Comparison of ENCODE assay signal across 11 cellular contexts in genomic region chr9:112166176-112167140, GRCh38. TPM values are rescaled to one million over a fixed set of nuclear protein-coding genes. Genes with fewer than 3 reads are reported as not detected.
DNase-seq lines count a peak whose midpoint lies in the region; ATAC-seq, FAIRE-seq and TF ChIP-seq lines count a peak whose summit lies in the region.
"Had no signal": no experiment of that assay in that cellular context is flagged by ENCODE, and none has a peak within 500 bp of the region (broad histone marks: within the 10 kb centered on the region; RNA-seq: fewer than 3 reads in every experiment).

No MANE protein-coding gene starts in this region.

- H3K4me1 ChIP-seq in HepG2 (ENCODE audit: insufficient read depth, low read length): peaks cover 80% of the 10 kb centered on the region
- H3K4me1 ChIP-seq in right lobe of liver: no peaks in the 10 kb centered on the region
- peaks cover 0 to 6% of the 10 kb centered on the region in 2 donors for H3K4me1 ChIP-seq in naive thymus-derived CD4-positive, alpha-beta T cell (ENCODE audit: control insufficient read depth in 2 of 2, insufficient read depth in 2 of 2, low read length in 2 of 2)

- peaks cover 52% of the 10 kb centered on the region for H3K79me2 ChIP-seq in HepG2 (ENCODE audit: insufficient read depth, low read length)

- H3K27me3 ChIP-seq in HepG2 (ENCODE audit: control insufficient read depth in 1 of 2, insufficient read depth in 2 of 2, low read length in 2 of 2) (no peaks in the 10 kb centered on the region), right lobe of liver (no peaks in the 10 kb centered on the region)
- no peaks in the 10 kb centered on the region for H3K27me3 ChIP-seq in naive thymus-derived CD4-positive, alpha-beta T cell (ENCODE audit: control insufficient read depth in 2 of 2, insufficient read depth in 2 of 2, low read length in 2 of 2)

- TF ChIP-seq EP300 in HepG2 (IDR thresholded peaks at IDR 0.05; ENCODE audit: low read depth in 2 of 2, low read length in 2 of 2) (no peak), HepG2 (CRISPR knock-in tag; IDR thresholded peaks at IDR 0.05; ENCODE audit: borderline replicate concordance) (no peak)

- TF ChIP-seq RAD21 in HepG2 (CRISPR knock-in tag; IDR thresholded peaks at IDR 0.05): no peak

- H3K4me3 ChIP-seq in HepG2 (replicated peaks in 1 of 3; ENCODE audit: insufficient read depth in 1 of 3, low read depth in 2 of 3, low read length in 3 of 3) (no peak overlapping the region), right lobe of liver (no peak overlapping the region)
- no peak overlapping the region for H3K4me3 ChIP-seq in naive thymus-derived CD4-positive, alpha-beta T cell (ENCODE audit: low read length)

- H3K36me3 ChIP-seq in HepG2 (replicated peaks in 1 of 2; ENCODE audit: control insufficient read depth in 1 of 2, insufficient read depth in 2 of 2, low read length in 2 of 2): 0 out of 5 replicates have a peak, but pooled peaks cover 0 to 2% of the 10 kb centered on the region in 2 experiments
- H3K36me3 ChIP-seq in right lobe of liver: no peaks in the 10 kb centered on the region
- H3K36me3 ChIP-seq in naive thymus-derived CD4-positive, alpha-beta T cell (ENCODE audit: control insufficient read depth in 2 of 3, insufficient read depth in 3 of 3, low read length in 3 of 3): no peaks in the 10 kb centered on the region

- CTCF ChIA-PET in HepG2 (lab: Yijun Ruan, JAX; ENCODE audit: low intra/inter-chr PET ratio, low total read pairs): no interaction called here
- CTCF ChIA-PET in naive thymus-derived CD4-positive, alpha-beta T cell (lab: Charles Lee): interaction anchor here (0.7 kb wide), 1 partner anchor 1174 kb away, joined by 7 read pairs; no protein-coding TSS in a partner anchor

- WGBS in HepG2 (ENCODE audit: low lambda C conversion rate): 66% methylated on average over 11 of the region's 12 CpGs
- 70% methylated on average over 11 of the region's 12 CpGs for WGBS in right lobe of liver (ENCODE audit: insufficient coverage, low coverage, low lambda C conversion rate, missing lambda C conversion rate)

- peak; percentile 39 for TF ChIP-seq CTCF in HepG2 (CRISPR knock-in tag; IDR thresholded peaks at IDR 0.05)
- TF ChIP-seq CTCF in right lobe of liver (IDR thresholded peaks at IDR 0.05): no peak

- H3K9me3 ChIP-seq in HepG2 (ENCODE audit: low read length) (no peaks in the 10 kb centered on the region), right lobe of liver (no peaks in the 10 kb centered on the region)
- H3K9me3 ChIP-seq in naive thymus-derived CD4-positive, alpha-beta T cell (ENCODE audit: control insufficient read depth in 2 of 3, low read length in 3 of 3): no peaks in the 10 kb centered on the region

- in situ Hi-C loops in HepG2 (cut with HindIII; ENCODE audit: extremely low pct_ligation_motif_present, low pct_unique_long_range_greater_than_20kb): no loop called here
- in situ Hi-C loops in KBM-7 (cut with MboI; ENCODE audit: low pct_unique_long_range_greater_than_20kb, low sequenced_read_pairs): no loop called here

- H3K4me3 Mint-ChIP-seq in naive thymus-derived CD4-positive, alpha-beta T cell: no peak overlapping the region

- intact Hi-C loops in HepG2 (cut with micrococcal nuclease; ENCODE audit: unreplicated experiment): loop anchor here (5.0 kb wide), 2 partner anchors 39 to 46 kb away; no protein-coding TSS in a partner anchor
- intact Hi-C loops in right lobe of liver (cut with DNase I): no loop called here
- intact Hi-C loops in naive thymus-derived CD4-positive, alpha-beta T cell (cut with micrococcal nuclease): no loop called here

- peaks cover 0 to 21% (median 3%) of the 10 kb centered on the region in 5 donors for H3K36me3 Mint-ChIP-seq in naive thymus-derived CD4-positive, alpha-beta T cell

- no peaks in the 10 kb centered on the region for H3K9me3 Mint-ChIP-seq in naive thymus-derived CD4-positive, alpha-beta T cell

- H3K27me3 Mint-ChIP-seq in naive thymus-derived CD4-positive, alpha-beta T cell: no peaks in the 10 kb centered on the region

- peaks cover 33 to 53% (median 36%) of the 10 kb centered on the region in 7 donors for H3K4me1 Mint-ChIP-seq in naive thymus-derived CD4-positive, alpha-beta T cell

- POLR2A ChIA-PET in HepG2 (lab: Yijun Ruan, JAX): interaction anchor here (0.9 to 1.2 kb wide), 2 partner anchors 9 to 11 kb away, joined by 3 read pairs; partner anchors contain the start of gene SUSD1
- POLR2A ChIA-PET in naive thymus-derived CD4-positive, alpha-beta T cell (lab: Charles Lee): no interaction called here

- TF ChIP-seq POLR2A in HepG2 (IDR thresholded peaks at IDR 0.05; ENCODE audit: insufficient read depth in 1 of 2, low read depth in 2 of 2, low read length in 2 of 2) (no peak), right lobe of liver (IDR thresholded peaks at IDR 0.05) (no peak)

- no peak overlapping the region for H2AFZ ChIP-seq in HepG2 (ENCODE audit: low read length)

- BruUV-seq in HepG2 (replicated peaks; lab: Mats Ljungman, UMichigan): no TSS peak

- no peak for FAIRE-seq in HepG2 (lab: Jason Lieb, UNC)

- H3K27ac ChIP-seq in HepG2 (ENCODE audit: extremely low read length, insufficient read depth, low read length) (peak overlapping the region; percentile 28), right lobe of liver (no peak overlapping the region)
- no peak overlapping the region for H3K27ac ChIP-seq in naive thymus-derived CD4-positive, alpha-beta T cell (ENCODE audit: low read depth, low read length)
- H3K27ac ChIP-seq: C4-2B, HL-60 had no signal

- peak; percentile 47 for DNase-seq in HepG2 (ENCODE audit: low spot score)
- DNase-seq in right lobe of liver: no peak
- peak; percentile 35 for DNase-seq in cerebellar cortex (ENCODE audit: low spot score)
- peak; percentile 71 for DNase-seq in left kidney (ENCODE audit: low read depth, low spot score)
- DNase-seq in NCI-H774 (lab: John Stamatoyannopoulos, UW): no peak
- no peak for DNase-seq in naive thymus-derived CD4-positive, alpha-beta T cell
- DNase-seq in KBM-7: no peak
- DNase-seq in NCI-H2081 treated with DMSO at 0.1 percent for 48 hours (lab: John Stamatoyannopoulos, UW): no peak
- DNase-seq: amniotic stem cell had no signal

- ATAC-seq in HepG2 (peak; percentile 74), right lobe of liver (no peak)
- ATAC-seq in naive thymus-derived CD4-positive, alpha-beta T cell: no peak

- H3K27ac Mint-ChIP-seq in naive thymus-derived CD4-positive, alpha-beta T cell: peak overlapping the region in 1 of 9 donors; percentile 55

- H3K9ac ChIP-seq in HepG2 (ENCODE audit: insufficient read depth, low read depth, low read length): no peak overlapping the region

- H4K20me1 ChIP-seq in HepG2 (ENCODE audit: insufficient read depth, low read length): no peaks in the 10 kb centered on the region

- peak overlapping the region; percentile 31 for H3K4me2 ChIP-seq in HepG2 (ENCODE audit: low read depth, low read length)

TF ChIP-seq in HepG2, 621 proteins besides CTCF, POLR2A, EP300 and RAD21 (continues in another document):
- TF ChIP-seq ZNF850 (CRISPR knock-in tag; conservative IDR thresholded peaks at IDR 0.05) (no peak), STAG1 (CRISPR knock-in tag; IDR thresholded peaks at IDR 0.05) (peak; percentile 32), ASH2L (IDR thresholded peaks at IDR 0.05; ENCODE audit: insufficient read length, low read depth, low read length) (peak; percentile 22), SNAI1 (CRISPR knock-in tag; IDR thresholded peaks at IDR 0.05; ENCODE audit: borderline replicate concordance) (no peak)
- TF ChIP-seq, protein P1, sequence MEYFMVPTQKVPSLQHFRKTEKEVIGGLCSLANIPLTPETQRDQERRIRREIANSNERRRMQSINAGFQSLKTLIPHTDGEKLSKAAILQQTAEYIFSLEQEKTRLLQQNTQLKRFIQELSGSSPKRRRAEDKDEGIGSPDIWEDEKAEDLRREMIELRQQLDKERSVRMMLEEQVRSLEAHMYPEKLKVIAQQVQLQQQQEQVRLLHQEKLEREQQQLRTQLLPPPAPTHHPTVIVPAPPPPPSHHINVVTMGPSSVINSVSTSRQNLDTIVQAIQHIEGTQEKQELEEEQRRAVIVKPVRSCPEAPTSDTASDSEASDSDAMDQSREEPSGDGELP (IDR thresholded peaks at IDR 0.05; ENCODE audit: borderline replicate concordance, low read depth): peak; percentile 25; the same call in 1 of the 2 replicates

RNA-seq across cellular contexts. Expression of gene SUSD1, which starts 8.6 kb away (rescaled TPM):
- 16.0 and 25.9 TPM in 2 replicates for total RNA-seq in HepG2 (2016; rRNA removed; fragmentation: Illumina TruSeq; extraction: Trizol)
- total RNA-seq in HepG2 (2016; cell fraction: cytosol; rRNA removed; fragmentation: Illumina TruSeq; extraction: Trizol; ENCODE audit: low read depth): 19.0 and 22.4 TPM in 2 replicates
- 13.8 and 23.8 TPM in 2 replicates for total RNA-seq in HepG2 (2016; cell fraction: insoluble cytoplasmic fraction; rRNA removed; fragmentation: Illumina TruSeq; extraction: Trizol)
- total RNA-seq in HepG2 (2016; cell fraction: membrane; rRNA removed; fragmentation: Illumina TruSeq; extraction: Trizol): 22.6 and 26.9 TPM in 2 replicates
- 25.3 and 30.6 TPM in 2 replicates for total RNA-seq in HepG2 (2016; cell fraction: nucleus; rRNA removed; fragmentation: Illumina TruSeq; extraction: Trizol)
- polyA plus RNA-seq in HepG2 (2011; rRNA removed): 26.9 and 32.3 TPM in 2 replicates
- polyA plus RNA-seq in HepG2 (2011; cell fraction: cytosol; rRNA removed): 28.5 and 29.1 TPM in 2 replicates
- polyA plus RNA-seq in HepG2 (2011; cell fraction: nucleus; rRNA removed): 14.0 and 15.0 TPM in 2 replicates
- 15.4 and 19.2 TPM in 2 replicates for polyA plus RNA-seq in HepG2 (2012)
- polyA plus RNA-seq in HepG2 (2016; cell fraction: cytosol; fragmentation: Illumina TruSeq; extraction: Trizol; ENCODE audit: low read depth): 8.6 and 9.9 TPM in 2 replicates
- polyA plus RNA-seq in HepG2 (2016; cell fraction: insoluble cytoplasmic fraction; fragmentation: Illumina TruSeq; extraction: Trizol; ENCODE audit: low read depth): 11.7 and 12.2 TPM in 2 replicates
- 14.8 and 16.5 TPM in 2 replicates for polyA plus RNA-seq in HepG2 (2016; cell fraction: membrane; fragmentation: Illumina TruSeq; extraction: Trizol; ENCODE audit: low read depth)
- polyA plus RNA-seq in HepG2 (2016; cell fraction: nucleus; fragmentation: Illumina TruSeq; extraction: Trizol; ENCODE audit: insufficient read depth, low read depth): 26.8 and 28.0 TPM in 2 replicates
- polyA minus RNA-seq in HepG2 (2011; rRNA and poly(A)+ RNA removed; ENCODE audit: low replicate concordance): 11.2 and 45.2 TPM in 2 replicates
- polyA minus RNA-seq in HepG2 (2011; cell fraction: cytosol; rRNA and poly(A)+ RNA removed): 22.7 and 34.1 TPM in 2 replicates
- polyA minus RNA-seq in HepG2 (2011; cell fraction: nucleus; rRNA and poly(A)+ RNA removed): 29.7 and 32.4 TPM in 2 replicates
- total RNA-seq in right lobe of liver: 1 to 10 TPM; 2.7 to 7.2 (median 3.9) TPM
- 10 to 100 TPM in 3 of 5 experiments, 1 to 10 TPM in 2; 2.3 to 27.0 (median 10.7) TPM for total RNA-seq in naive thymus-derived CD4-positive, alpha-beta T cell
- polyA plus RNA-seq in naive thymus-derived CD4-positive, alpha-beta T cell: 1 to 10 TPM; 3.6 to 4.6 TPM

Comparison
In these comparisons a context has a peak if more than half of its experiments do, and no peak if none do; other contexts are left out.
1. DNase-seq: peak in HepG2 (single experiment), cerebellar cortex (single experiment) and left kidney (single experiment); none in right lobe of liver (0 of 3), NCI-H774 (single experiment), naive thymus-derived CD4-positive, alpha-beta T cell (0 of 9), KBM-7 (single experiment) and NCI-H2081 treated with DMSO at 0.1 percent for 48 hours (single experiment).